Comparison of ENCODE assay signal across 8 cellular contexts in the genomic region with DNA sequence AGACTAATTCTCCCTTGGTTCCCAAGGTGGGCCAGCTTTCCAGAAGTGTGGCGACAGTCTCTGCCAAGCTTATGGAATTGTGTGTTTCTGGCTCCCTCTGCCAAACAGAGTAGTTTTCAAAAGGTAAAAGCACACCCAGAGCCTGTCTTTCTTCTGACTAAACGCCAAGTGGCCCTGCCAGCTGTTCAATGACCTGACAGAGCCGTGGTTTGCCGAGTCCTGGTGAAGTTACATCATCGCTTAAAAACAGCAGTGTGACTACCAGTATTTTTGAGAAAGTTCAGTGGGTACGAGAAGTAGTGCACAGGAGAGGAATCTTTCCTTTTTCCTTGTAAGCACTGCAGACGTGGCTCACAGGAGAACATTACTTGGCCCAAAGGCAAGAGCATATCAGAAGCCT.
DNase-seq lines count a peak whose midpoint lies in the region; ATAC-seq lines count a peak whose summit lies in the region.

No MANE protein-coding gene starts in this region.

- DNase-seq in EH (ENCODE audit: low read depth) (peak; percentile 80), NCI-H446 treated with DMSO at 0.1 percent for 48 hours (lab: John Stamatoyannopoulos, UW) (peak; percentile 64), KBM-7 (no peak)
- no peak for DNase-seq in stimulated activated CD4-positive, alpha-beta T cell treated with anti-CD3 and anti-CD28 coated beads, Interleukin-12 subunit alpha, Interleukin-12 subunit beta, amount 100 ng/mL, for 4 hours

- H3K9me3 Mint-ChIP-seq in dendritic cell treated with granulocyte-macrophage colony-stimulating factor and Interleukin-4, amounts not matched to agents 40 ng/mL and 50 ng/mL, for 4 days, result no peaks in the 10 kb centered on the region

- H3K36me3 ChIP-seq in mucosa of rectum (ENCODE audit: control insufficient read depth in 2 of 2, insufficient read depth in 2 of 2, low read length in 2 of 2), result no peaks in the 10 kb centered on the region

- no peak for ATAC-seq in HG03196 (IDR thresholded peaks at IDR 0.05; ENCODE audit: unreplicated experiment)
- no peak for ATAC-seq in HG02623 (IDR thresholded peaks at IDR 0.05; ENCODE audit: unreplicated experiment)

- no peaks in the 10 kb centered on the region for H3K27me3 ChIP-seq in mucosa of rectum (ENCODE audit: control insufficient read depth in 2 of 2, insufficient read depth in 2 of 2, low read length in 2 of 2)

- intact Hi-C loops in dendritic cell treated with granulocyte-macrophage colony-stimulating factor and Interleukin-4, amounts not matched to agents 40 ng/mL and 50 ng/mL, for 4 days (cut with micrococcal nuclease), result no loop called here

- H3K4me3 Mint-ChIP-seq in dendritic cell treated with granulocyte-macrophage colony-stimulating factor and Interleukin-4, amounts not matched to agents 40 ng/mL and 50 ng/mL, for 4 days, result no peak overlapping the region

- H3K4me3 ChIP-seq in mucosa of rectum (ENCODE audit: low read length in 2 of 2), result peak overlapping the region; percentile 42 to 89

- no peaks in the 10 kb centered on the region for H3K9me3 ChIP-seq in mucosa of rectum (ENCODE audit: control insufficient read depth in 2 of 2, low read length in 2 of 2)

- H3K4me1 ChIP-seq in mucosa of rectum (ENCODE audit: control insufficient read depth in 2 of 2, insufficient read depth in 2 of 2, low read length in 2 of 2), result peaks cover 72 to 77% of the 10 kb centered on the region in 2 donors

- H3K27ac ChIP-seq in mucosa of rectum (ENCODE audit: low read depth in 2 of 2, low read length in 2 of 2), result peak overlapping the region; percentile 91 to 93

- H3K9ac ChIP-seq in mucosa of rectum (ENCODE audit: low read depth in 1 of 2, low read length in 2 of 2), result peak overlapping the region; percentile 97 to 98

- peaks cover 11% of the 10 kb centered on the region for H3K27me3 Mint-ChIP-seq in dendritic cell treated with granulocyte-macrophage colony-stimulating factor and Interleukin-4, amounts not matched to agents 40 ng/mL and 50 ng/mL, for 4 days

- in situ Hi-C loops in KBM-7 (cut with MboI; ENCODE audit: low pct_unique_long_range_greater_than_20kb, low sequenced_read_pairs), result no loop called here

- peak overlapping the region; percentile 96 for H3K27ac Mint-ChIP-seq in dendritic cell treated with granulocyte-macrophage colony-stimulating factor and Interleukin-4, amounts not matched to agents 40 ng/mL and 50 ng/mL, for 4 days

- H3K36me3 Mint-ChIP-seq in dendritic cell treated with granulocyte-macrophage colony-stimulating factor and Interleukin-4, amounts not matched to agents 40 ng/mL and 50 ng/mL, for 4 days (ENCODE audit: low read depth), result peaks cover 7% of the 10 kb centered on the region

- H3K4me1 Mint-ChIP-seq in dendritic cell treated with granulocyte-macrophage colony-stimulating factor and Interleukin-4, amounts not matched to agents 40 ng/mL and 50 ng/mL, for 4 days (ENCODE audit: low read depth), result peaks cover 66% of the 10 kb centered on the region

Comparison
In these comparisons a context has a peak if more than half of its experiments do, and no peak if none do; other contexts are left out.
1. DNase-seq: peak in EH (single experiment) and NCI-H446 treated with DMSO at 0.1 percent for 48 hours (single experiment); none in stimulated activated CD4-positive, alpha-beta T cell treated with anti-CD3 and anti-CD28 coated beads, Interleukin-12 subunit alpha, Interleukin-12 subunit beta, amount 100 ng/mL, for 4 hours (single experiment) and KBM-7 (single experiment).